1 cellular context compared by ENCODE assay signal in the genomic region with DNA sequence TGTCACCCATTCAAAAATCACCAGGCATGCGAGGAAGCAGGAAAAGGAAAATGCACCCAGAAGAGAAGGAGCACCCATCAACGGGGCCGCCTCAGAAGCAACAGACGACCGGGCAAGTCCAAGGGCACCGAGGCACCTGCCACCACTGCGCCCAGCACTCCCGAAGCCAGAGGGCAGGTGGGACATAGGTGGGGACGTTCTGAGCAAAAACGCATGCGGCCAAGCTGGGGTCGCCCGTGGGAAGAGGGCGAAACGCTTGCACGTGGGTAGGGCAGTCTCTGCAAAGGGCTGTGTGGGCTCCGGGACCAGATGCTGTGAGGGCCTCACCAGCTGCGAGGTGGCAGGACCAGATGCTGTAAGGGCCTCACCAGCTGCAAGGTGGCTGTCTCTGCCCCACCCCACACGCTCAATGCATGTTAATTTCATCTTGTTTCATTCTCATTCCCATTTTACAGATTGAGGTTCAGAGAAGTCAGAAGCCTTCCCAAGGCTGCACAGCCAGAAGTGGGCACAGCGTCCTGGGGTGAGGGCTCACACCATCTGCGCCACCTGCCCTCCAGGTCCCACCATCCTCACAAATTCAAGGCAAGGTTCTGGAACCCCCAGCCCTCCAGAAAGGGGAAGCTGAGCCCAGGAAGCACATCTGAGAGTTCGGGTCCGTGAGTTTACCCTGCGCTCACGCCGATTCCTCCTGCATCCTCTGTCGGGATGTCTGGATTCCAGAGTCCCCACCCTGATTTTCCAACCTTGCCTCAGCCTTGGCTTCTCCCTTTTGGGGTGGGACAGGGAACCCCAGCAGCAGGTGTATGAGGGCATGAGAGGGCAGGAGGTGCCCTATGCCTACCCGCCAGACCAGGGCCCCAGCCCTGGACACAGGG.
TF ChIP-seq lines count a peak whose summit lies in the region.

No MANE protein-coding gene starts in this region.

TF ChIP-seq in HepG2, 621 proteins besides CTCF, POLR2A, EP300 and RAD21:
- TF ChIP-seq JUN (CRISPR knock-in tag; IDR thresholded peaks at IDR 0.05) (no peak), ZNF337 (CRISPR knock-in tag; IDR thresholded peaks at IDR 0.05; ENCODE audit: borderline replicate concordance, low read depth) (no peak), HDAC2 (CRISPR knock-in tag; IDR thresholded peaks at IDR 0.05) (no peak), ZNF768 (CRISPR knock-in tag; IDR thresholded peaks at IDR 0.05) (peak; percentile 94), MTA3 (CRISPR knock-in tag; IDR thresholded peaks at IDR 0.05) (no peak)
- TF ChIP-seq, protein P1, sequence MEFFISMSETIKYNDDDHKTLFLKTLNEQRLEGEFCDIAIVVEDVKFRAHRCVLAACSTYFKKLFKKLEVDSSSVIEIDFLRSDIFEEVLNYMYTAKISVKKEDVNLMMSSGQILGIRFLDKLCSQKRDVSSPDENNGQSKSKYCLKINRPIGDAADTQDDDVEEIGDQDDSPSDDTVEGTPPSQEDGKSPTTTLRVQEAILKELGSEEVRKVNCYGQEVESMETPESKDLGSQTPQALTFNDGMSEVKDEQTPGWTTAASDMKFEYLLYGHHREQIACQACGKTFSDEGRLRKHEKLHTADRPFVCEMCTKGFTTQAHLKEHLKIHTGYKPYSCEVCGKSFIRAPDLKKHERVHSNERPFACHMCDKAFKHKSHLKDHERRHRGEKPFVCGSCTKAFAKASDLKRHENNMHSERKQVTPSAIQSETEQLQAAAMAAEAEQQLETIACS (CRISPR knock-in tag; IDR thresholded peaks at IDR 0.05), result no peak
- TF ChIP-seq, protein P2, sequence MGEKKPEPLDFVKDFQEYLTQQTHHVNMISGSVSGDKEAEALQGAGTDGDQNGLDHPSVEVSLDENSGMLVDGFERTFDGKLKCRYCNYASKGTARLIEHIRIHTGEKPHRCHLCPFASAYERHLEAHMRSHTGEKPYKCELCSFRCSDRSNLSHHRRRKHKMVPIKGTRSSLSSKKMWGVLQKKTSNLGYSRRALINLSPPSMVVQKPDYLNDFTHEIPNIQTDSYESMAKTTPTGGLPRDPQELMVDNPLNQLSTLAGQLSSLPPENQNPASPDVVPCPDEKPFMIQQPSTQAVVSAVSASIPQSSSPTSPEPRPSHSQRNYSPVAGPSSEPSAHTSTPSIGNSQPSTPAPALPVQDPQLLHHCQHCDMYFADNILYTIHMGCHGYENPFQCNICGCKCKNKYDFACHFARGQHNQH (CRISPR knock-in tag; IDR thresholded peaks at IDR 0.05), result no peak
TF ChIP-seq in HepG2: peak in this region for 1.
